Comparison of ENCODE assay signal across 8 cellular contexts in the genomic region with DNA sequence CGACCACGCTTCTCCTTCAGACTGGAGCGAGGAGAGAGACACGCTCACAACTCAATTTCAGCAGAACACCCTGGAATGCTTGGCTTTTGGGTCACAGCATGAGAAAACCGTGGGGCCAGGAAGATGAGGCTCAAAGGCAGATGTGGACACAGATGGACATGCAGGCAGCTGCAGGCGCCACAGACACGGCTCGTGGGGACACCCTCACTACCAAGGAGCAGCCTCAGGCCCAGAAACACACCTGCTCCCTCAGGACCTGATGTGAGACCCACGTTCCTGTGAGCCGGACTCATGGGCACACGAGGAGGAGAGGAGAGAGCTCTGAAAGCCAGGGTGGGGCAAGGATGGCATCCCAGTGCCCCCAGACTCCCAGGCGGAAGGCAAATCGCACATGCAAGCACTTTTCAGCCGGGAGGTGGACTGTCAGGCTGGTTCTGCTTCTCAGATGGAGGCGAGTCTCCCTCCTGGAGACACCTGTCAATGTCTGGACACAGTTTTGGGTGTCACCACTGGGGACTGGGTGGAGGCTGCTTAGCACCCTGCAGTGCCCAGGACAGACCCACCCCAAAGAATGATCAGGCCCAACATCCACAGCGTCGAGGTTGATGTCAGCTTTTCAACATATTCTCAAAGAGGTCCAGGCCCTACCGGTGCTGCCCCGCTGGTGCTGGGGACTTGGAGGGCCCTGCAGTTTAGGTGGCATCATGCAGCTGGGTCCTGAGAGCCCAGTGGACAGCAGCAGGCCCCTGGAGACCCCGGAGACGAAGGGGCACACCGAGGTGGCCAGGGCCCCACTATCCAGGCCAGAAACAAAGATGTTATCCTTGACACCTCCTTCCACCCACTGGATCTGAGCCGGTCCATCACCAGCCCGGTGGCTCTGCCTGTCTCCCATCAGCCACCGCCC. TPM values are rescaled to one million over a fixed set of nuclear protein-coding genes. Genes with fewer than 3 reads are reported as not detected.
DNase-seq lines count a peak whose midpoint lies in the region; ATAC-seq and TF ChIP-seq lines count a peak whose summit lies in the region.

No MANE protein-coding gene starts in this region.

- H3K14ac ChIP-seq in trophoblast cell (ENCODE audit: low read length) = no peak overlapping the region

- no peak overlapping the region for H4K91ac ChIP-seq in trophoblast cell (ENCODE audit: low read depth, low read length)

- peaks cover 19% of the 10 kb centered on the region for H3K79me2 ChIP-seq in SU-DHL-6 (ENCODE audit: insufficient read depth, low read length)
- peaks cover 31% of the 10 kb centered on the region for H3K79me2 ChIP-seq in trophoblast cell (ENCODE audit: control insufficient read depth, insufficient read depth, low read length, poor library complexity)

- H3K27me3 ChIP-seq in SU-DHL-6 (ENCODE audit: low read length) (no peaks in the 10 kb centered on the region), esophagus (ENCODE audit: control insufficient read depth in 1 of 2, insufficient read depth in 2 of 2, low read length in 2 of 2) (no peaks in the 10 kb centered on the region), trophoblast cell (ENCODE audit: insufficient read depth, low read length) (no peaks in the 10 kb centered on the region)

- no peak overlapping the region for H4K12ac ChIP-seq in trophoblast cell (ENCODE audit: low read depth, low read length)

- peaks cover 19% of the 10 kb centered on the region for H3K36me3 Mint-ChIP-seq in Calu3 (ENCODE audit: insufficient read depth, unreplicated experiment)

- DNase-seq in Calu3 = no peak
- no peak for DNase-seq in trophoblast cell
- no peak for DNase-seq in stimulated activated naive CD4-positive, alpha-beta T cell treated with Interleukin-2 at 50 U/mL for 16 hours (lab: John Stamatoyannopoulos, UW)
- no peak for DNase-seq in DMS53 treated with DMSO at 0.1 percent for 48 hours (lab: John Stamatoyannopoulos, UW; ENCODE audit: unreplicated experiment)

- no peak for ATAC-seq in GM21515 (IDR thresholded peaks at IDR 0.05; ENCODE audit: unreplicated experiment)
- no peak for ATAC-seq in GM19351 (IDR thresholded peaks at IDR 0.05; ENCODE audit: unreplicated experiment)

- H3K9me3 Mint-ChIP-seq in Calu3 (ENCODE audit: low read depth, unreplicated experiment) = no peaks in the 10 kb centered on the region

- H3K27ac ChIP-seq in SU-DHL-6 (ENCODE audit: low read depth, low read length) (no peak overlapping the region), esophagus (ENCODE audit: low read depth in 2 of 2, low read length in 1 of 2) (peak overlapping the region; percentile 88 to 92), trophoblast cell (ENCODE audit: low read depth, low read length) (no peak overlapping the region)

- peaks cover 7% of the 10 kb centered on the region; the same call in 1 of the 2 replicates for H4K20me1 ChIP-seq in SU-DHL-6 (ENCODE audit: low read depth, low read length)

- H4K8ac ChIP-seq in trophoblast cell (ENCODE audit: low read depth, low read length) = no peak overlapping the region

- no peak overlapping the region for H3K27ac Mint-ChIP-seq in Calu3 (ENCODE audit: unreplicated experiment)

- no peak overlapping the region for H2BK12ac ChIP-seq in trophoblast cell (ENCODE audit: low read length)

- H3K23ac ChIP-seq in trophoblast cell (ENCODE audit: low read length) = no peak overlapping the region

- no peaks in the 10 kb centered on the region for H3K36me3 ChIP-seq in SU-DHL-6 (ENCODE audit: low read length)
- H3K36me3 ChIP-seq in esophagus (ENCODE audit: control insufficient read depth in 2 of 2, insufficient read depth in 2 of 2, low read length in 1 of 2) = peaks cover 0 to 3% of the 10 kb centered on the region in 2 donors
- peaks cover 17 to 19% of the 10 kb centered on the region in 2 experiments for H3K36me3 ChIP-seq in trophoblast cell (ENCODE audit: control insufficient read depth in 1 of 2, insufficient read depth in 2 of 2, low read length in 2 of 2)

- H2AFZ ChIP-seq in SU-DHL-6 (ENCODE audit: low read depth, low read length, severe bottlenecking) (no peak overlapping the region), trophoblast cell (ENCODE audit: insufficient read depth, low read length, poor library complexity) (no peak overlapping the region)

- H3K4ac ChIP-seq in trophoblast cell (ENCODE audit: low read depth, low read length) = peak overlapping the region; percentile 49

- H3K4me1 Mint-ChIP-seq in Calu3 (ENCODE audit: low read depth, unreplicated experiment) = peaks cover 28% of the 10 kb centered on the region

- no peak overlapping the region for H2AK5ac ChIP-seq in trophoblast cell (ENCODE audit: low read length)

- TF ChIP-seq CTCF in Calu3 (IDR thresholded peaks at IDR 0.05; ENCODE audit: unreplicated experiment) (no peak), SU-DHL-6 (IDR thresholded peaks at IDR 0.05; ENCODE audit: insufficient read depth, low read length, poor library complexity, severe bottlenecking) (no peak)

- WGBS in esophagus, 2 donors = 59 to 62% methylated on average over 25 of the region's 25 CpGs
- WGBS in trophoblast cell (ENCODE audit: extremely low coverage, insufficient coverage, insufficient read length) = no CpG with 5 or more reads among the region's 25 CpGs

- no peaks in the 10 kb centered on the region for H3K9me3 ChIP-seq in SU-DHL-6 (ENCODE audit: insufficient read depth, low read length)
- no peaks in the 10 kb centered on the region for H3K9me3 ChIP-seq in esophagus (ENCODE audit: control insufficient read depth in 2 of 2, insufficient read depth in 1 of 2, low read depth in 1 of 2, low read length in 1 of 2)
- H3K9me3 ChIP-seq in trophoblast cell (ENCODE audit: insufficient read depth, low read depth, low read length) = peaks cover 4% of the 10 kb centered on the region

- H2BK5ac ChIP-seq in trophoblast cell (ENCODE audit: low read depth, low read length, poor library complexity) = no peak overlapping the region

- H3K18ac ChIP-seq in trophoblast cell (ENCODE audit: low read length) = no peak overlapping the region

- H2BK120ac ChIP-seq in trophoblast cell (ENCODE audit: insufficient read depth, low read length, poor library complexity) = no peak overlapping the region

- H3K4me1 ChIP-seq in esophagus (ENCODE audit: control insufficient read depth in 2 of 2, insufficient read depth in 2 of 2, low read length in 1 of 2) = peaks cover 18 to 28% of the 10 kb centered on the region in 2 donors
- H3K4me1 ChIP-seq in trophoblast cell (ENCODE audit: control insufficient read depth in 1 of 2, insufficient read depth in 2 of 2, low read length in 2 of 2) = peaks cover 29 to 38% of the 10 kb centered on the region in 2 experiments

- H3K9ac ChIP-seq in SU-DHL-6 (ENCODE audit: low read length) (no peak overlapping the region; the same call in 1 of the 2 replicates), trophoblast cell (ENCODE audit: low read length) (no peak overlapping the region)

- CTCF ChIA-PET in Calu3 (lab: Charles Lee) = no interaction called here

- peaks cover 6% of the 10 kb centered on the region; the same call in 1 of the 2 replicates for H3F3A ChIP-seq in SU-DHL-6 (ENCODE audit: insufficient read depth)

- no peaks in the 10 kb centered on the region for H3K27me3 Mint-ChIP-seq in Calu3 (ENCODE audit: unreplicated experiment)

- no TSS peak for BruUV-seq in Calu3 (replicated peaks; lab: Mats Ljungman, UMichigan)

- intact Hi-C loops in Calu3 (cut with micrococcal nuclease; ENCODE audit: unreplicated experiment) = no loop called here

- H3K9me2 ChIP-seq in SU-DHL-6 (replicated peaks; ENCODE audit: insufficient read depth, low read length) = no peaks in the 10 kb centered on the region

- no peak overlapping the region for H3K4me3 ChIP-seq in SU-DHL-6 (ENCODE audit: insufficient read depth, low read length, poor library complexity, severe bottlenecking)
- peak overlapping the region in 1 of 2 donors; percentile 91 for H3K4me3 ChIP-seq in esophagus (ENCODE audit: low read depth in 1 of 2, low read length in 2 of 2)
- no peak overlapping the region for H3K4me3 ChIP-seq in trophoblast cell (ENCODE audit: low read depth, low read length)

- H3K4me2 ChIP-seq in SU-DHL-6 (ENCODE audit: low read depth, low read length, poor library complexity, severe bottlenecking) (peak overlapping the region; percentile 95), trophoblast cell (ENCODE audit: low read length) (no peak overlapping the region)

- peak overlapping the region; percentile 91 for H3K4me3 Mint-ChIP-seq in Calu3 (ENCODE audit: low read depth, unreplicated experiment)

- H3K79me1 ChIP-seq in trophoblast cell (ENCODE audit: low read length) = peaks cover 12% of the 10 kb centered on the region

RNA-seq across cellular contexts. Expression of gene ABHD17A, which starts 2.3 kb away (rescaled TPM):
- total RNA-seq in Calu3 (2022) = 35.2 and 36.9 TPM in 2 replicates
- polyA plus RNA-seq in esophagus = 10 to 100 TPM; 73.9 to 76.2 TPM
- 55.3 and 58.0 TPM in 2 replicates for polyA plus RNA-seq in trophoblast cell (2013)

RNA-seq across cellular contexts. Expression of gene KLF16, which starts 19.7 kb away (rescaled TPM):
- 32.3 and 39.0 TPM in 2 replicates for total RNA-seq in Calu3 (2022)
- 10 to 100 TPM in 1 of 2 donors, 1 to 10 TPM in 1; 9.3 to 13.5 TPM for polyA plus RNA-seq in esophagus
- 18.5 and 21.1 TPM in 2 replicates for polyA plus RNA-seq in trophoblast cell (2013)

RNA-seq across cellular contexts. Expression of gene ADAT3, which starts 22.2 kb away (rescaled TPM):
- total RNA-seq in Calu3 (2022) = 6.7 TPM in 2 replicates
- 1 to 10 TPM; 6.4 to 6.9 TPM for polyA plus RNA-seq in esophagus
- 10.9 and 12.1 TPM in 2 replicates for polyA plus RNA-seq in trophoblast cell (2013)

RNA-seq across cellular contexts. Expression of gene SCAMP4, which starts 22.2 kb away (rescaled TPM):
- total RNA-seq in Calu3 (2022) = 64.2 and 80.5 TPM in 2 replicates
- polyA plus RNA-seq in esophagus = 10 to 100 TPM; 29.0 to 38.6 TPM
- 70.2 and 70.3 TPM in 2 replicates for polyA plus RNA-seq in trophoblast cell (2013)

RNA-seq across cellular contexts. Expression of gene REXO1, which starts 34.8 kb away (rescaled TPM):
- total RNA-seq in Calu3 (2022) = 34.1 and 39.5 TPM in 2 replicates
- polyA plus RNA-seq in esophagus = 10 to 100 TPM; 13.9 to 27.4 TPM
- polyA plus RNA-seq in trophoblast cell (2013) = 24.5 and 26.8 TPM in 2 replicates

Comparison
In these comparisons a context has a peak if more than half of its experiments do, and no peak if none do; other contexts are left out.
1. H3K27ac ChIP-seq: peak in esophagus (2 of 2); none in SU-DHL-6 (single experiment) and trophoblast cell (single experiment).